ENCODE assay signal across 11 cellular contexts in the genomic region with DNA sequence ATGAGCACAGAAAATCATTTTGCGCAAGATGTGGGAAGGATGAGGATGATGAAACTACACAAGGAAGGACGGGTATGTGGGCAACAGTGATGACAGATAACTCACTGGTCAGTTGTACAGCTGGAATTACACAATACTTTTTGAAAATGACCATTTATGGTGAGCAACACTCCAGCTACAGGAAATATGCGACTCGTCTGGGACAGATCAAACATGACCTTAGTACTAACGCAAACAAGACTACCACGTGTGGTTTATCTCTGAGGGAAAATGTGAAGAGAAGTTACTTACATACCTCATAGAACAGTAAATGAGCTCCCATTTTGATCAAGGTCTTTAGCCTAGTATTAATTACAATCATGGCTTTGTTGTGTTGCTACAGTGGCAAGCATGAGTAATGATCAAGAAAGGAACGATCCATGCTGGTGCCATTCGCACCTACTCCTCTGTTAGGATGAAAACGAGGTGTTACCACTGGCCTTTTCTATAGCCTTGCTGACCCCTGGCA.
DNase-seq lines count a peak whose midpoint lies in the region; ATAC-seq, FAIRE-seq and TF ChIP-seq lines count a peak whose summit lies in the region.
"Had no signal": no experiment of that assay in that cellular context is flagged by ENCODE, and none has a peak within 500 bp of the region (broad histone marks: within the 10 kb centered on the region; RNA-seq: fewer than 3 reads in every experiment).

No MANE protein-coding gene starts in this region.

- no peaks in the 10 kb centered on the region for H3K36me3 ChIP-seq in liver (ENCODE audit: control insufficient read depth in 4 of 4, insufficient read depth in 3 of 4, low read depth in 1 of 4, low read length in 3 of 4)
- no peaks in the 10 kb centered on the region; the same call in 1 of the 2 replicates for H3K36me3 ChIP-seq in SJCRH30
- H3K36me3 ChIP-seq: BE2C had no signal

- DNase-seq in A549 (ENCODE audit: low read depth in 1 of 2, low spot score in 1 of 2) (peak; percentile 57 to 99), HuH-7 (ENCODE audit: low spot score) (peak; percentile 4), choroid plexus epithelial cell (ENCODE audit: low read depth) (peak; percentile 99), SJCRH30 (no peak), activated gamma-delta T cell treated with Interleukin-2 at 50 U/mL for 16 hours (no peak)
- DNase-seq: activated effector memory CD4-positive, alpha-beta T cell treated with Interleukin-2 at 50 U/mL for 16 hours; BE2C; NCI-H524 treated with DMSO at 0.1 percent for 48 hours had no signal

- TF ChIP-seq RAD21 in A549 (conservative IDR thresholded peaks at IDR 0.05 in 1 of 2, IDR thresholded peaks at IDR 0.05 in 1 of 2) (peak; percentile 41 to 80), liver (IDR thresholded peaks at IDR 0.05) (peak; percentile 60 to 64)

- H3K27me3 ChIP-seq in liver (ENCODE audit: control insufficient read depth in 4 of 4, insufficient read depth in 4 of 4, low read length in 3 of 4), result peaks cover 0 to 2% (median 0%) of the 10 kb centered on the region in 4 donors
- no peaks in the 10 kb centered on the region for H3K27me3 ChIP-seq in SJCRH30
- H3K27me3 ChIP-seq: BE2C had no signal

- no peak for TF ChIP-seq CTCF in A549 (IDR thresholded peaks at IDR 0.05)
- TF ChIP-seq CTCF in choroid plexus epithelial cell (conservative IDR thresholded peaks at IDR 0.05; ENCODE audit: low read depth, low read length), result no peak
- TF ChIP-seq CTCF in liver (IDR thresholded peaks at IDR 0.05; ENCODE audit: low read depth, low read length, missing input control), result no peak

- ATAC-seq in A549, result peak; percentile 84 to 90
- ATAC-seq in HG03175 (IDR thresholded peaks at IDR 0.05; ENCODE audit: unreplicated experiment), result no peak
- no peak for ATAC-seq in HG02571 (IDR thresholded peaks at IDR 0.05; ENCODE audit: unreplicated experiment)

- FAIRE-seq in A549 (lab: Jason Lieb, UNC), result peak; percentile 98

- POLR2A ChIA-PET in A549 (lab: Yijun Ruan, JAX), result interaction anchor here (0.5 to 2.3 kb wide), 9 partner anchors 30 to 313 kb away, joined by 3 to 17 read pairs (median 4); no protein-coding TSS in a partner anchor

- H3K27ac ChIP-seq in A549 (peak overlapping the region; percentile 93 to 94), liver (ENCODE audit: low read depth in 1 of 2, low read length in 2 of 2) (peak overlapping the region; percentile 84 to 90), SJCRH30 (no peak overlapping the region)

- peak overlapping the region; percentile 75 for H3K4me2 ChIP-seq in A549

- H3K4me3 ChIP-seq in A549, result 0 out of 3 replicates have a peak overlapping the region, but pooled peaks have one; percentile 10
- H3K4me3 ChIP-seq in choroid plexus epithelial cell (ENCODE audit: low read depth, low read length), result no peak overlapping the region
- H3K4me3 ChIP-seq in liver (ENCODE audit: low read depth in 1 of 3, low read length in 3 of 3), result no peak overlapping the region
- H3K4me3 ChIP-seq in SJCRH30, result no peak overlapping the region

- H3K9me3 ChIP-seq in A549, result no peaks in the 10 kb centered on the region
- H3K9me3 ChIP-seq in liver (ENCODE audit: control insufficient read depth in 4 of 4, low read length in 3 of 4), result no peaks in the 10 kb centered on the region
- H3K9me3 ChIP-seq in SJCRH30 (replicated peaks), result no peaks in the 10 kb centered on the region
- H3K9me3 ChIP-seq: BE2C had no signal

- CTCF ChIA-PET in A549 (lab: Yijun Ruan, JAX), result interaction anchor here (0.8 to 1.5 kb wide), 4 partner anchors 116 to 210 kb away, joined by 3 to 5 read pairs (median 3); no protein-coding TSS in a partner anchor

- peaks cover 92% of the 10 kb centered on the region for H3K4me1 ChIP-seq in A549
- H3K4me1 ChIP-seq in liver (ENCODE audit: control insufficient read depth in 4 of 4, insufficient read depth in 4 of 4, low read length in 3 of 4), result peaks cover 0 to 9% (median 3%) of the 10 kb centered on the region in 4 donors
- H3K4me1 ChIP-seq in SJCRH30, result no peaks in the 10 kb centered on the region
- H3K4me1 ChIP-seq: BE2C had no signal

- peak overlapping the region in 1 of 2 donors; percentile 38 for H3K9ac ChIP-seq in liver (ENCODE audit: low read depth in 1 of 2, low read length in 2 of 2)

- TF ChIP-seq EP300 in A549 (IDR thresholded peaks at IDR 0.05), result peak; percentile 98

- no peak for TF ChIP-seq POLR2A in A549 (IDR thresholded peaks at IDR 0.05; ENCODE audit: low read length)

- 3% methylated on average over 9 of the region's 9 CpGs for WGBS in A549 (ENCODE audit: missing lambda C conversion rate)
- WGBS in liver, result 33% methylated on average over 9 of the region's 9 CpGs

TF ChIP-seq in A549, 52 proteins besides CTCF, POLR2A, EP300 and RAD21 (continues in another document):
- TF ChIP-seq MAX (IDR thresholded peaks at IDR 0.05), result peak; percentile 94
- TF ChIP-seq TP53 (CRISPR knock-in tag; IDR thresholded peaks at IDR 0.05), result no peak
- TF ChIP-seq HOXA7 (CRISPR knock-in tag; IDR thresholded peaks at IDR 0.05), result 0 out of 2 replicates have a peak, but pooled peaks have one; percentile 7
- peak; percentile 56; the same call in 1 of the 2 replicates for TF ChIP-seq MYC (IDR thresholded peaks at IDR 0.05; ENCODE audit: borderline replicate concordance, low read length)
- TF ChIP-seq ATOH8 (CRISPR knock-in tag; IDR thresholded peaks at IDR 0.05; ENCODE audit: low read depth), result no peak
- no peak for TF ChIP-seq EHF (CRISPR knock-in tag; IDR thresholded peaks at IDR 0.05)
- TF ChIP-seq MAZ (IDR thresholded peaks at IDR 0.05; ENCODE audit: borderline replicate concordance, low read depth, low read length), result no peak
- TF ChIP-seq CHD2 (IDR thresholded peaks at IDR 0.05; ENCODE audit: low read length, partially characterized antibody), result no peak
- peak; percentile 84 for TF ChIP-seq SMC3 (IDR thresholded peaks at IDR 0.05)
- peak; percentile 87 for TF ChIP-seq FOSL2 (IDR thresholded peaks at IDR 0.05)
- TF ChIP-seq FOSL2 (CRISPR knock-in tag; IDR thresholded peaks at IDR 0.05), result peak; percentile 95
- TF ChIP-seq CEBPB (IDR thresholded peaks at IDR 0.05), result peak; percentile 100
- TF ChIP-seq, protein P1, sequence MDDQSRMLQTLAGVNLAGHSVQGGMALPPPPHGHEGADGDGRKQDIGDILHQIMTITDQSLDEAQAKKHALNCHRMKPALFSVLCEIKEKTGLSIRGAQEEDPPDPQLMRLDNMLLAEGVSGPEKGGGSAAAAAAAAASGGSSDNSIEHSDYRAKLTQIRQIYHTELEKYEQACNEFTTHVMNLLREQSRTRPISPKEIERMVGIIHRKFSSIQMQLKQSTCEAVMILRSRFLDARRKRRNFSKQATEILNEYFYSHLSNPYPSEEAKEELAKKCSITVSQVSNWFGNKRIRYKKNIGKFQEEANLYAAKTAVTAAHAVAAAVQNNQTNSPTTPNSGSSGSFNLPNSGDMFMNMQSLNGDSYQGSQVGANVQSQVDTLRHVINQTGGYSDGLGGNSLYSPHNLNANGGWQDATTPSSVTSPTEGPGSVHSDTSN (IDR thresholded peaks at IDR 0.05), result peak; percentile 91

TF ChIP-seq in liver, 16 proteins besides CTCF, POLR2A, EP300 and RAD21 (continues in another document):
- TF ChIP-seq TAF1 (conservative IDR thresholded peaks at IDR 0.05) (no peak), ATF3 (IDR thresholded peaks at IDR 0.05) (peak; percentile 98), HNF4A (conservative IDR thresholded peaks at IDR 0.05) (peak; percentile 77 to 84), NR2F2 (IDR thresholded peaks at IDR 0.05) (peak; percentile 57), SP1 (IDR thresholded peaks at IDR 0.05) (peak; percentile 89), EGR1 (IDR thresholded peaks at IDR 0.05; ENCODE audit: low read depth in 2 of 2) (peak; percentile 34 to 66), GABPA (IDR thresholded peaks at IDR 0.05 in 1 of 2, conservative IDR thresholded peaks at IDR 0.05 in 1 of 2) (peak; percentile 19 to 63), FOXA1 (IDR thresholded peaks at IDR 0.05) (peak; percentile 78), YY1 (IDR thresholded peaks at IDR 0.05) (peak; percentile 89), MAX (IDR thresholded peaks at IDR 0.05) (peak; percentile 83), JUND (IDR thresholded peaks at IDR 0.05) (peak; percentile 63 to 91), HNF4G (IDR thresholded peaks at IDR 0.05) (peak; percentile 60), FOXA2 (IDR thresholded peaks at IDR 0.05) (peak; percentile 85), RXRA (IDR thresholded peaks at IDR 0.05) (peak; percentile 63 to 94)
- TF ChIP-seq, protein P2, sequence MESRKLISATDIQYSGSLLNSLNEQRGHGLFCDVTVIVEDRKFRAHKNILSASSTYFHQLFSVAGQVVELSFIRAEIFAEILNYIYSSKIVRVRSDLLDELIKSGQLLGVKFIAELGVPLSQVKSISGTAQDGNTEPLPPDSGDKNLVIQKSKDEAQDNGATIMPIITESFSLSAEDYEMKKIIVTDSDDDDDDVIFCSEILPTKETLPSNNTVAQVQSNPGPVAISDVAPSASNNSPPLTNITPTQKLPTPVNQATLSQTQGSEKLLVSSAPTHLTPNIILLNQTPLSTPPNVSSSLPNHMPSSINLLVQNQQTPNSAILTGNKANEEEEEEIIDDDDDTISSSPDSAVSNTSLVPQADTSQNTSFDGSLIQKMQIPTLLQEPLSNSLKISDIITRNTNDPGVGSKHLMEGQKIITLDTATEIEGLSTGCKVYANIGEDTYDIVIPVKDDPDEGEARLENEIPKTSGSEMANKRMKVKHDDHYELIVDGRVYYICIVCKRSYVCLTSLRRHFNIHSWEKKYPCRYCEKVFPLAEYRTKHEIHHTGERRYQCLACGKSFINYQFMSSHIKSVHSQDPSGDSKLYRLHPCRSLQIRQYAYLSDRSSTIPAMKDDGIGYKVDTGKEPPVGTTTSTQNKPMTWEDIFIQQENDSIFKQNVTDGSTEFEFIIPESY (IDR thresholded peaks at IDR 0.05), result peak; percentile 84

Comparison
In these comparisons a context has a peak if more than half of its experiments do, and no peak if none do; other contexts are left out.
1. ATAC-seq: peak in A549 (2 of 2); none in HG03175 (single experiment) and HG02571 (single experiment).
2. DNase-seq: peak in A549 (2 of 2), HuH-7 (single experiment) and choroid plexus epithelial cell (single experiment); none in SJCRH30 (0 of 2) and activated gamma-delta T cell treated with Interleukin-2 at 50 U/mL for 16 hours (single experiment).